Comparison of ENCODE assay signal across 1 cellular context in the genomic region with DNA sequence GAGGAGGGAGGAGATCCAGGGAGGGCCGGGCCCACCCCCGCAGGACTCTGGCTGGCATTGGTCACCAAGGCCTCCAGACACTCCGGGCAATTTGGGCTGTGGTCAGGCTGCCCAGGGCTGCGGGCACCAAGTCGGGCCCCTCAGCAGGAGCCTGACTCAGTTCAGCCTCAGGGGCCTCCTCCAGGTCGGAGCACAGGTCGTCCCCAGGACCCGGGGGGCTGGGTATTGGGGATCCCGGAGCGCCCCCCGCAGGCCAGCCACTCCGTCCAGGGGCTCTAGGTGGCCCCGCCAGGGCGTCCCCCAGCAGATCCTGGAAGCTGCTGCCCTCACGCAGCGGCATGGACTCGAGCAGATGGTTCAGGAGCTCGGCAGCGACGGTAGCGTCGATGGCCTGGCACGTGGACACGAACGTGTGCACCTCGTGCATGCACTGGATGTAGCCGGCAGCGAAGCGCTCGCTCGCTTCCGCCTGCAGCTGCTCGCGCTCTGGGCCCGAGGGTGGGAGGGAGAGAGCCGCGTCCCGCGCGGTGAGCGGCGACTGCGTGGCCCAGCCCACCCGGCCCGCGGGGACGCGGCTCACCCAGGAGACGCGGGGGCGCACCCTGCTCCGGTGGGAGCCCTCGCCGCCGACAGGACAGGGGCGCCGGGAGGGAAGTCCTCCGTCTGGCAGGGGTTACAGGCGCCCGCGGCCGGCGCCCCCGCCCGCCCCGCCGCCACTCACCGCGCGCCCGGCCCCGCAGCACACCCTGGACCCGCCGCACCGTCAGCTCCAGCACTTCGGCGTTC.
TF ChIP-seq lines count a peak whose summit lies in the region.

No MANE protein-coding gene starts in this region.

TF ChIP-seq in SK-N-SH treated with all-trans-retinoic acid at 6 μM for 48 hours, 23 proteins besides CTCF, POLR2A, EP300 and RAD21 (continued from another document):
- TF ChIP-seq, protein P1, sequence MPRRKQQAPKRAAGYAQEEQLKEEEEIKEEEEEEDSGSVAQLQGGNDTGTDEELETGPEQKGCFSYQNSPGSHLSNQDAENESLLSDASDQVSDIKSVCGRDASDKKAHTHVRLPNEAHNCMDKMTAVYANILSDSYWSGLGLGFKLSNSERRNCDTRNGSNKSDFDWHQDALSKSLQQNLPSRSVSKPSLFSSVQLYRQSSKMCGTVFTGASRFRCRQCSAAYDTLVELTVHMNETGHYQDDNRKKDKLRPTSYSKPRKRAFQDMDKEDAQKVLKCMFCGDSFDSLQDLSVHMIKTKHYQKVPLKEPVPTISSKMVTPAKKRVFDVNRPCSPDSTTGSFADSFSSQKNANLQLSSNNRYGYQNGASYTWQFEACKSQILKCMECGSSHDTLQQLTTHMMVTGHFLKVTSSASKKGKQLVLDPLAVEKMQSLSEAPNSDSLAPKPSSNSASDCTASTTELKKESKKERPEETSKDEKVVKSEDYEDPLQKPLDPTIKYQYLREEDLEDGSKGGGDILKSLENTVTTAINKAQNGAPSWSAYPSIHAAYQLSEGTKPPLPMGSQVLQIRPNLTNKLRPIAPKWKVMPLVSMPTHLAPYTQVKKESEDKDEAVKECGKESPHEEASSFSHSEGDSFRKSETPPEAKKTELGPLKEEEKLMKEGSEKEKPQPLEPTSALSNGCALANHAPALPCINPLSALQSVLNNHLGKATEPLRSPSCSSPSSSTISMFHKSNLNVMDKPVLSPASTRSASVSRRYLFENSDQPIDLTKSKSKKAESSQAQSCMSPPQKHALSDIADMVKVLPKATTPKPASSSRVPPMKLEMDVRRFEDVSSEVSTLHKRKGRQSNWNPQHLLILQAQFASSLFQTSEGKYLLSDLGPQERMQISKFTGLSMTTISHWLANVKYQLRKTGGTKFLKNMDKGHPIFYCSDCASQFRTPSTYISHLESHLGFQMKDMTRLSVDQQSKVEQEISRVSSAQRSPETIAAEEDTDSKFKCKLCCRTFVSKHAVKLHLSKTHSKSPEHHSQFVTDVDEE (CRISPR knock-in tag; IDR thresholded peaks at IDR 0.05): no peak
- TF ChIP-seq ESRRG (CRISPR knock-in tag; IDR thresholded peaks at IDR 0.05) (no peak), PPARA (CRISPR knock-in tag; IDR thresholded peaks at IDR 0.05; ENCODE audit: borderline replicate concordance) (no peak), GLIS3 (CRISPR knock-in tag; IDR thresholded peaks at IDR 0.05) (no peak), ZC3H10 (CRISPR knock-in tag; IDR thresholded peaks at IDR 0.05) (no peak), ARNTL (CRISPR knock-in tag; IDR thresholded peaks at IDR 0.05; ENCODE audit: borderline replicate concordance, low read depth) (no peak), RARB (CRISPR knock-in tag; IDR thresholded peaks at IDR 0.05) (no peak), ZFP30 (CRISPR knock-in tag; IDR thresholded peaks at IDR 0.05) (no peak), ZNF70 (CRISPR knock-in tag; IDR thresholded peaks at IDR 0.05) (no peak)
- TF ChIP-seq, protein P2, sequence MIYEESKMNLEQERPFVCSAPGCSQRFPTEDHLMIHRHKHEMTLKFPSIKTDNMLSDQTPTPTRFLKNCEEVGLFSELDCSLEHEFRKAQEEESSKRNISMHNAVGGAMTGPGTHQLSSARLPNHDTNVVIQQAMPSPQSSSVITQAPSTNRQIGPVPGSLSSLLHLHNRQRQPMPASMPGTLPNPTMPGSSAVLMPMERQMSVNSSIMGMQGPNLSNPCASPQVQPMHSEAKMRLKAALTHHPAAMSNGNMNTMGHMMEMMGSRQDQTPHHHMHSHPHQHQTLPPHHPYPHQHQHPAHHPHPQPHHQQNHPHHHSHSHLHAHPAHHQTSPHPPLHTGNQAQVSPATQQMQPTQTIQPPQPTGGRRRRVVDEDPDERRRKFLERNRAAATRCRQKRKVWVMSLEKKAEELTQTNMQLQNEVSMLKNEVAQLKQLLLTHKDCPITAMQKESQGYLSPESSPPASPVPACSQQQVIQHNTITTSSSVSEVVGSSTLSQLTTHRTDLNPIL (CRISPR knock-in tag; IDR thresholded peaks at IDR 0.05; ENCODE audit: low read depth): no peak
